10 cellular contexts compared by ENCODE assay signal in genomic region chr3:179750720-179751328, GRCh38.
DNase-seq lines count a peak whose midpoint lies in the region; ATAC-seq, FAIRE-seq and TF ChIP-seq lines count a peak whose summit lies in the region.
"Had no signal": no experiment of that assay in that cellular context is flagged by ENCODE, and none has a peak within 500 bp of the region (broad histone marks: within the 10 kb centered on the region; RNA-seq: fewer than 3 reads in every experiment).

No MANE protein-coding gene starts in this region.

- H3K27me3 ChIP-seq in Caco-2 (replicated peaks; ENCODE audit: control insufficient read depth, insufficient read depth, low read length) (no peaks in the 10 kb centered on the region), K562 (ENCODE audit: control insufficient read depth in 2 of 2, insufficient read depth in 2 of 2, low read length in 2 of 2) (no peaks in the 10 kb centered on the region)

- POLR2A ChIA-PET in Caco-2 (lab: Charles Lee): no interaction called here
- POLR2A ChIA-PET in K562 (lab: Yijun Ruan, JAX): interaction anchor here (0.7 kb wide), 1 partner anchor 42 kb away, joined by 3 read pairs; no protein-coding TSS in a partner anchor

- H3K27me3 Mint-ChIP-seq in Caco-2 (ENCODE audit: insufficient read depth, unreplicated experiment) (no peaks in the 10 kb centered on the region), neural crest cell (ENCODE audit: low read depth) (no peaks in the 10 kb centered on the region)

- H3K4me1 Mint-ChIP-seq in Caco-2 (ENCODE audit: low read depth, unreplicated experiment): no peaks in the 10 kb centered on the region
- H3K4me1 Mint-ChIP-seq in neural crest cell: no peaks in the 10 kb centered on the region

- H3K36me3 Mint-ChIP-seq in Caco-2 (ENCODE audit: insufficient read depth, unreplicated experiment) (peaks cover 12% of the 10 kb centered on the region), neural crest cell (ENCODE audit: low read depth) (peaks cover 10% of the 10 kb centered on the region)

- 16% methylated on average over 6 of the region's 6 CpGs for WGBS in K562 (ENCODE audit: insufficient coverage, low coverage, missing lambda C conversion rate)

- H4K20me1 ChIP-seq in K562 (replicated peaks; ENCODE audit: control insufficient read depth, insufficient read depth, low read length): no peaks in the 10 kb centered on the region; the same call in 1 of the 2 replicates

- H3K27ac Mint-ChIP-seq in Caco-2 (ENCODE audit: unreplicated experiment) (no peak overlapping the region), neural crest cell (ENCODE audit: unreplicated experiment) (no peak overlapping the region)

- intact Hi-C loops in Caco-2 (cut with micrococcal nuclease; ENCODE audit: unreplicated experiment): loop anchor here (1.0 kb wide), 1 partner anchor 60 kb away; no protein-coding TSS in a partner anchor
- intact Hi-C loops in K562 (cut with micrococcal nuclease): no loop called here

- no peak overlapping the region for H3K27ac ChIP-seq in K562 (ENCODE audit: extremely low read depth, low read depth, low read length)
- H3K27ac ChIP-seq: SK-N-MC had no signal

- no peak overlapping the region for H2AFZ ChIP-seq in K562 (ENCODE audit: low read depth, low read length)

- in situ Hi-C loops in K562 (cut with MboI): no loop called here

- H3K4me3 ChIP-seq in Caco-2 (ENCODE audit: low read depth, low read length) (no peak overlapping the region), K562 (no peak overlapping the region)
- H3K4me3 ChIP-seq: SK-N-MC had no signal

- peak; percentile 50 to 66 for TF ChIP-seq CTCF in Caco-2 (IDR thresholded peaks at IDR 0.05; ENCODE audit: insufficient read depth in 1 of 2, low read depth in 1 of 2, low read length in 1 of 2, severe bottlenecking in 1 of 2, unreplicated experiment in 1 of 2)
- peak; percentile 44 to 59 (median 52) for TF ChIP-seq CTCF in K562 (IDR thresholded peaks at IDR 0.05 in 2 of 3, conservative IDR thresholded peaks at IDR 0.05 in 1 of 3; ENCODE audit: insufficient read depth in 2 of 3, low read depth in 1 of 3, low read length in 3 of 3)
- TF ChIP-seq CTCF in neural crest cell (conservative IDR thresholded peaks at IDR 0.05): peak; percentile 65

- no peaks in the 10 kb centered on the region for H3K79me2 ChIP-seq in K562 (ENCODE audit: control insufficient read depth, insufficient read depth, low read length)

- ATAC-seq in GM18909 (IDR thresholded peaks at IDR 0.05; ENCODE audit: poor library complexity, unreplicated experiment): peak; percentile 50
- peak; percentile 82 for ATAC-seq in K562
- ATAC-seq in stimulated activated naive CD8-positive, alpha-beta T cell treated with anti-CD3 and anti-CD28 coated beads, Interleukin-15, Interleukin-2, amounts not matched to agents 100 U/mL and 50 U/mL, for 24 hours: no peak

- FAIRE-seq in K562 (lab: Jason Lieb, UNC): peak; percentile 64
- FAIRE-seq: islet of Langerhans had no signal

- DNase-seq in Caco-2 (peak in 1 of 2 experiments; percentile 30), NCI-H146 treated with DMSO at 0.1 percent for 48 hours (lab: John Stamatoyannopoulos, UW; ENCODE audit: unreplicated experiment) (peak; percentile 24), K562 (ENCODE audit: extremely low read depth in 1 of 4, low spot score in 3 of 4) (peak in 2 of 4 experiments; percentile 16 to 21), neural crest cell (ENCODE audit: low read depth, low spot score) (no peak), ureter (ENCODE audit: low spot score) (no peak)
- no peak for DNase-seq in stimulated activated naive CD8-positive, alpha-beta T cell treated with anti-CD3 and anti-CD28 coated beads, Interleukin-15, Interleukin-2, amounts not matched to agents 100 U/mL and 50 U/mL, for 24 hours
- no peak for DNase-seq in stimulated activated CD8-positive, alpha-beta memory T cell treated with anti-CD3 and anti-CD28 coated beads, Interleukin-4, amount 100 ng/mL, for 48 hours

- H3K9me3 Mint-ChIP-seq in Caco-2 (ENCODE audit: unreplicated experiment): no peaks in the 10 kb centered on the region
- H3K9me3 Mint-ChIP-seq in neural crest cell: no peaks in the 10 kb centered on the region

- no peak overlapping the region for H3K4me2 ChIP-seq in K562 (ENCODE audit: insufficient read depth, low read length)

- H3K36me3 ChIP-seq in Caco-2 (ENCODE audit: control insufficient read depth, insufficient read depth, low read length) (no peaks in the 10 kb centered on the region; the same call in 1 of the 2 replicates), K562 (ENCODE audit: control insufficient read depth, insufficient read depth, low read length) (no peaks in the 10 kb centered on the region)

- TF ChIP-seq EP300 in K562 (IDR thresholded peaks at IDR 0.05; ENCODE audit: low read length): no peak

- peak; percentile 35 to 62; a peak in 2 of 4 replicates for TF ChIP-seq RAD21 in K562 (CRISPR knock-in tag; conservative IDR thresholded peaks at IDR 0.05 in 1 of 2, IDR thresholded peaks at IDR 0.05 in 1 of 2)

- TF ChIP-seq POLR2A in K562 (conservative IDR thresholded peaks at IDR 0.05): no peak

- H3K4me1 ChIP-seq in Caco-2 (no peaks in the 10 kb centered on the region), K562 (replicated peaks in 1 of 2; ENCODE audit: control insufficient read depth in 2 of 2, insufficient read depth in 2 of 2, low read length in 2 of 2) (no peaks in the 10 kb centered on the region)

- H3K4me3 Mint-ChIP-seq in Caco-2 (ENCODE audit: unreplicated experiment) (no peak overlapping the region), neural crest cell (no peak overlapping the region)

- CTCF ChIA-PET in Caco-2 (lab: Charles Lee) (no interaction called here), K562 (lab: Yijun Ruan, JAX; ENCODE audit: low intra/inter-chr PET ratio) (no interaction called here)

- H3K9ac ChIP-seq in K562 (ENCODE audit: insufficient read depth in 1 of 2, low read depth in 2 of 2, low read length in 2 of 2): no peak overlapping the region

- BruUV-seq in Caco-2 (replicated peaks; lab: Mats Ljungman, UMichigan) (no TSS peak), K562 (replicated peaks; lab: Mats Ljungman, UMichigan) (no TSS peak)

- H3K9me1 ChIP-seq in K562 (ENCODE audit: control insufficient read depth, insufficient read depth, low read length): no peaks in the 10 kb centered on the region

- H3K9me3 ChIP-seq in Caco-2 (no peaks in the 10 kb centered on the region), K562 (replicated peaks; ENCODE audit: control insufficient read depth, insufficient read depth, low read depth, low read length) (no peaks in the 10 kb centered on the region)

TF ChIP-seq in K562, 482 proteins besides CTCF, POLR2A, EP300 and RAD21:
- TF ChIP-seq FOXP4 (CRISPR knock-in tag; IDR thresholded peaks at IDR 0.05; ENCODE audit: borderline replicate concordance): no peak
- TF ChIP-seq ZBTB33 (CRISPR knock-in tag; IDR thresholded peaks at IDR 0.05): 0 out of 2 replicates have a peak, but pooled peaks have one; percentile 11
